15 cellular contexts compared by ENCODE assay signal in the genomic region with DNA sequence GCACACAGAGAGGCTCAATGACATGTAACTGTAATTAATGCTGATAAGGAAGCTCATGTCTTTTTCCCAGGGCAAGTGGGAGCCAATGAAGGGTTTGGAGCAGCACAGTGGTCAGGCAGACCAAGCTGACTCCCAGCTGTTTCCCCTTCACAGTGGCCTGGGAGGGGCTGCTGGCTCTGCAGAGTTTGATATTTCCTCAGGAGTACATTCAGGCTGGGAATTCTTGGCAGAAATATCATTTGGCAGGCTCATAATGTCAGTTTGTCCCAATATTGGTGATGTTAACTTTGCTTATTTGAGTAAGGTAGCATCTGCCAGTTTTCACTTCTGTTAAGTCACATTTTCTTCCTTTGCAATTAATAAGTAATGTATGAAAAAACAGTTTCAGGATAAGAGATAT.
DNase-seq lines count a peak whose midpoint lies in the region; ATAC-seq and TF ChIP-seq lines count a peak whose summit lies in the region.
"Had no signal": no experiment of that assay in that cellular context is flagged by ENCODE, and none has a peak within 500 bp of the region (broad histone marks: within the 10 kb centered on the region; RNA-seq: fewer than 3 reads in every experiment).

No MANE protein-coding gene starts in this region.

- H3K36me3 ChIP-seq in adipocyte (ENCODE audit: control insufficient read depth, insufficient read depth, low read length, severe bottlenecking) (no peaks in the 10 kb centered on the region), psoas muscle (ENCODE audit: insufficient read depth in 1 of 2, low read depth in 1 of 2) (no peaks in the 10 kb centered on the region)

- in situ Hi-C loops in ACHN (cut with HindIII; ENCODE audit: low pct_ligation_motif_present, low pct_unique_long_range_greater_than_20kb, low sequenced_read_pairs), result no loop called here

- no peak for TF ChIP-seq CTCF in C4-2B (conservative IDR thresholded peaks at IDR 0.05)
- TF ChIP-seq CTCF in psoas muscle (IDR thresholded peaks at IDR 0.05), result no peak

- peaks cover 27% of the 10 kb centered on the region for H3K4me1 ChIP-seq in adipocyte (ENCODE audit: control insufficient read depth, insufficient read depth, low read length)
- H3K4me1 ChIP-seq in right cardiac atrium (ENCODE audit: control insufficient read depth, insufficient read depth, low read length), result peaks cover 3% of the 10 kb centered on the region
- no peaks in the 10 kb centered on the region for H3K4me1 ChIP-seq in psoas muscle

- H3K27ac ChIP-seq in C4-2B (0 out of 2 replicates have a peak overlapping the region, but pooled peaks have one; percentile 2), right cardiac atrium (ENCODE audit: low read length) (peak overlapping the region; percentile 68), psoas muscle (no peak overlapping the region)

- DNase-seq in adipocyte (ENCODE audit: low read depth) (no peak), right cardiac atrium (peak; percentile 67 to 90 (median 77)), psoas muscle (peak; percentile 52 to 67), ACHN (no peak), NCI-H82 (lab: John Stamatoyannopoulos, UW) (no peak), SW480 (ENCODE audit: low spot score) (no peak), pons (ENCODE audit: low spot score) (no peak)
- DNase-seq: CD8-positive, alpha-beta memory T cell; DND-41; GF-D8; NCI-H1092; NCI-H2107; SHP77 treated with DMSO at 0.1 percent for 48 hours had no signal

- no peaks in the 10 kb centered on the region for H3K27me3 ChIP-seq in adipocyte (replicated peaks; ENCODE audit: control insufficient read depth, insufficient read depth, low read length)
- H3K27me3 ChIP-seq in right cardiac atrium (ENCODE audit: control insufficient read depth, insufficient read depth), result no peaks in the 10 kb centered on the region
- peaks cover 0 to 1% (median under 1%) of the 10 kb centered on the region in 3 donors for H3K27me3 ChIP-seq in psoas muscle (ENCODE audit: insufficient read depth in 3 of 3, low read length in 2 of 3)

- H3K9me3 ChIP-seq in adipocyte (ENCODE audit: control insufficient read depth, low read length) (no peaks in the 10 kb centered on the region), right cardiac atrium (ENCODE audit: control insufficient read depth, low read length) (no peaks in the 10 kb centered on the region), psoas muscle (peaks cover 4% of the 10 kb centered on the region)

- intact Hi-C loops in right cardiac atrium (cut with DNase I) (no loop called here), psoas muscle (cut with DNase I) (no loop called here)

- H3K4me3 ChIP-seq in adipocyte (ENCODE audit: low read length) (no peak overlapping the region), right cardiac atrium (ENCODE audit: low read length) (no peak overlapping the region), psoas muscle (no peak overlapping the region)

- peak; percentile 96 to 97 for ATAC-seq in right cardiac atrium
- peak in 3 of 4 donors; percentile 37 to 71 (median 55) for ATAC-seq in psoas muscle
- ATAC-seq: Panc1 had no signal

- peak overlapping the region; percentile 68 for H3K9ac ChIP-seq in adipocyte (ENCODE audit: low read length)

Comparison
In these comparisons a context has a peak if more than half of its experiments do, and no peak if none do; other contexts are left out.
1. DNase-seq: peak in right cardiac atrium (3 of 3) and psoas muscle (2 of 2); none in adipocyte (single experiment), ACHN (single experiment), NCI-H82 (single experiment), SW480 (single experiment) and pons (single experiment).